8 cellular contexts compared by ENCODE assay signal in genomic region chr12:53049582-53050318, GRCh38. TPM values are rescaled to one million over a fixed set of nuclear protein-coding genes. Genes with fewer than 3 reads are reported as not detected.
DNase-seq lines count a peak whose midpoint lies in the region; ATAC-seq and TF ChIP-seq lines count a peak whose summit lies in the region.

TSS of gene TNS2 (plus strand) at chr12:53050065. CDS start at chr12:53050186, 121 bp downstream.

- in situ Hi-C loops in astrocyte of the cerebellum (cut with HindIII; ENCODE audit: low sequenced_read_pairs): no loop called here

- peaks cover 4% of the 10 kb centered on the region for H3K27me3 Mint-ChIP-seq in HFFc6 (ENCODE audit: insufficient read depth)

- peaks cover 80% of the 10 kb centered on the region for H3K4me1 Mint-ChIP-seq in HFFc6 (ENCODE audit: low read depth)

- H3K4me3 ChIP-seq in AG04449 (ENCODE audit: low read depth, low read length) (peak within 1 kb of the TSS; percentile 66), astrocyte of the cerebellum (ENCODE audit: low read depth, low read length) (peak within 1 kb of the TSS; percentile 63), rectal smooth muscle tissue (ENCODE audit: low read length) (peak within 1 kb of the TSS; percentile 53)

- no peak for ATAC-seq in GM21515 (IDR thresholded peaks at IDR 0.05; ENCODE audit: unreplicated experiment)

- POLR2A ChIA-PET in AG04449 (lab: Yijun Ruan, JAX): interaction anchor here (1.8 to 3.3 kb wide), 2 partner anchors 10 to 48 kb away, joined by 4 to 24 read pairs; partner anchors contain the start of gene IGFBP6

- peaks cover 57% of the 10 kb centered on the region for H3K4me1 ChIP-seq in rectal smooth muscle tissue (ENCODE audit: control insufficient read depth, insufficient read depth, low read length)

- DNase-seq in AG04449 (ENCODE audit: low read depth, low spot score) (no peak), HFFc6 (no peak), astrocyte of the cerebellum (ENCODE audit: low read depth) (no peak), hepatic stellate cell (ENCODE audit: low spot score) (peak; percentile 53), NCI-H1694 treated with DMSO at 0.1 percent for 48 hours (lab: John Stamatoyannopoulos, UW) (no peak), NCI-H446 (lab: John Stamatoyannopoulos, UW) (no peak)

- H3K27me3 ChIP-seq in rectal smooth muscle tissue (ENCODE audit: control insufficient read depth, insufficient read depth, low read length): no peaks in the 10 kb centered on the region

- peak within 1 kb of the TSS; percentile 86 for H3K4me3 Mint-ChIP-seq in HFFc6

- peaks cover 2% of the 10 kb centered on the region for H3K36me3 ChIP-seq in rectal smooth muscle tissue (ENCODE audit: control insufficient read depth, insufficient read depth, low read length)

- H3K36me3 Mint-ChIP-seq in HFFc6 (ENCODE audit: low read depth): peaks cover 2% of the 10 kb centered on the region; the same call in 1 of the 2 replicates

- peak within 1 kb of the TSS; percentile 2 for H3K9ac ChIP-seq in rectal smooth muscle tissue (ENCODE audit: low read length)

- TF ChIP-seq CTCF in AG04449 (IDR thresholded peaks at IDR 0.05; ENCODE audit: insufficient read depth, low read length, missing control alignments) (no peak), HFFc6 (IDR thresholded peaks at IDR 0.05) (no peak), astrocyte of the cerebellum (IDR thresholded peaks at IDR 0.05; ENCODE audit: low read depth, low read length, missing control alignments) (no peak)

- CTCF ChIA-PET in AG04449 (lab: Yijun Ruan, JAX): interaction anchor here (1.4 to 6.5 kb wide), 4 partner anchors 12 to 49 kb away, joined by 3 to 92 read pairs (median 22); partner anchors contain the start of gene SPRYD3

- peak within 1 kb of the TSS; percentile 96 for H3K27ac ChIP-seq in rectal smooth muscle tissue (ENCODE audit: low read depth, low read length)

- H3K27ac Mint-ChIP-seq in HFFc6: peak within 1 kb of the TSS; percentile 97

- no peaks in the 10 kb centered on the region for H3K9me3 Mint-ChIP-seq in HFFc6

RNA-seq across cellular contexts. Expression of gene TNS2, which starts in this region (rescaled TPM):
- total RNA-seq in HFFc6 (2021; fragmentation: NEBNext Ultra II Directional; extraction: Animal tissue kit (Norgen Biotek cat#: 25700)): 10 to 100 TPM; 44.3 to 69.2 (median 58.9) TPM
